9 cellular contexts compared by ENCODE assay signal in genomic region chr15:79922512-79923067, GRCh38. TPM values are rescaled to one million over a fixed set of nuclear protein-coding genes. Genes with fewer than 3 reads are reported as not detected.
DNase-seq lines count a peak whose midpoint lies in the region; ATAC-seq, FAIRE-seq and TF ChIP-seq lines count a peak whose summit lies in the region.
"Had no signal": no experiment of that assay in that cellular context is flagged by ENCODE, and none has a peak within 500 bp of the region (broad histone marks: within the 10 kb centered on the region; RNA-seq: fewer than 3 reads in every experiment).

No MANE protein-coding gene starts in this region.

- H3K4me1 ChIP-seq in PC-9 (replicated peaks; ENCODE audit: insufficient read depth) = 0 out of 2 replicates have a peak, but pooled peaks cover 8% of the 10 kb centered on the region

- ATAC-seq in HG03460 (IDR thresholded peaks at IDR 0.05; ENCODE audit: unreplicated experiment) = no peak

- H3K27me3 ChIP-seq in GM06990 (replicated peaks; ENCODE audit: control insufficient read depth, insufficient read depth, low read length) (no peaks in the 10 kb centered on the region), PC-9 (ENCODE audit: insufficient read depth, low read depth) (no peaks in the 10 kb centered on the region)

- intact Hi-C loops in PC-9 (cut with micrococcal nuclease; ENCODE audit: unreplicated experiment) = loop anchor here (1.0 to 2.0 kb wide), 3 partner anchors 25 to 230 kb away; partner anchors contain the start of genes FAH, MTHFS and ZFAND6

- TF ChIP-seq CTCF in GM06990 (IDR thresholded peaks at IDR 0.05; ENCODE audit: insufficient read depth, low read length, poor library complexity, severe bottlenecking) = no peak
- no peak for TF ChIP-seq CTCF in PC-9 (conservative IDR thresholded peaks at IDR 0.05)
- no peak for TF ChIP-seq CTCF in epithelial cell of proximal tubule (conservative IDR thresholded peaks at IDR 0.05; ENCODE audit: low read depth, low read length)
- TF ChIP-seq CTCF in progenitor cell of endocrine pancreas (IDR thresholded peaks at IDR 0.05; ENCODE audit: unreplicated experiment) = no peak

- no peaks in the 10 kb centered on the region for H3K27me3 Mint-ChIP-seq in progenitor cell of endocrine pancreas

- peak overlapping the region; percentile 99 for H3K4me3 ChIP-seq in GM06990 (replicated peaks; ENCODE audit: low read depth, low read length)
- peak overlapping the region; percentile 75 for H3K4me3 ChIP-seq in PC-9
- peak overlapping the region; percentile 80 for H3K4me3 ChIP-seq in epithelial cell of proximal tubule (ENCODE audit: low read depth, low read length)

- H3K4me1 Mint-ChIP-seq in progenitor cell of endocrine pancreas (ENCODE audit: low read depth) = peaks cover 7% of the 10 kb centered on the region

- no peaks in the 10 kb centered on the region for H3K9me2 ChIP-seq in PC-9 (ENCODE audit: insufficient read depth)

- H3K4me3 Mint-ChIP-seq in progenitor cell of endocrine pancreas (ENCODE audit: low read depth) = peak overlapping the region; percentile 95

- peaks cover 49% of the 10 kb centered on the region for H3K36me3 Mint-ChIP-seq in progenitor cell of endocrine pancreas (ENCODE audit: insufficient read depth)

- H3K79me2 ChIP-seq in PC-9 (ENCODE audit: low read depth) = peaks cover 27% of the 10 kb centered on the region

- CTCF ChIA-PET in PC-9 (lab: Charles Lee) = no interaction called here

- H2AFZ ChIP-seq in PC-9 = peak overlapping the region; percentile 91

- H3F3A ChIP-seq in PC-9 (ENCODE audit: insufficient read depth, low read depth) = peaks cover 8% of the 10 kb centered on the region

- no peaks in the 10 kb centered on the region for H4K20me1 ChIP-seq in PC-9 (ENCODE audit: insufficient read depth)

- no peak for TF ChIP-seq POLR2A in GM12892 (IDR thresholded peaks at IDR 0.05; ENCODE audit: low read depth, low read length)

- H3K36me3 ChIP-seq in GM06990 (ENCODE audit: control insufficient read depth, insufficient read depth, low read length) (peaks cover 6% of the 10 kb centered on the region), PC-9 (ENCODE audit: low read depth) (peaks cover 23% of the 10 kb centered on the region)

- peak overlapping the region; percentile 98 for H3K27ac Mint-ChIP-seq in progenitor cell of endocrine pancreas

- H3K9me3 ChIP-seq in PC-9 (ENCODE audit: insufficient read depth, low read depth) = peaks cover 21% of the 10 kb centered on the region

- H3K4me2 ChIP-seq in PC-9 = peak overlapping the region; percentile 75

- POLR2A ChIA-PET in PC-9 (lab: Charles Lee; ENCODE audit: unreplicated experiment) = interaction anchor here (0.6 to 0.8 kb wide), 3 partner anchors 27 to 111 kb away, joined by 3 to 12 read pairs (median 5); no protein-coding TSS in a partner anchor

- H3K27ac ChIP-seq in PC-9 = peak overlapping the region; percentile 67

- peaks cover 22% of the 10 kb centered on the region for H3K9me3 Mint-ChIP-seq in progenitor cell of endocrine pancreas (ENCODE audit: low read depth)

- FAIRE-seq in GM12892 (lab: Jason Lieb, UNC) = no peak

- DNase-seq in GM06990 (ENCODE audit: extremely low read depth, insufficient read length) = no peak
- DNase-seq in PC-9 = peak in 1 of 2 experiments; percentile 26
- no peak for DNase-seq in epithelial cell of proximal tubule (ENCODE audit: low read depth)
- DNase-seq in progenitor cell of endocrine pancreas (ENCODE audit: low spot score, unreplicated experiment) = no peak
- DNase-seq in kidney tubule cell (ENCODE audit: low spot score) = no peak
- no peak for DNase-seq in NCI-H2196 (lab: John Stamatoyannopoulos, UW; ENCODE audit: unreplicated experiment)
- no peak for DNase-seq in GM12892 (ENCODE audit: insufficient read length)

- BruUV-seq in PC-9 (replicated peaks; lab: Mats Ljungman, UMichigan) = no TSS peak

RNA-seq across cellular contexts. Expression of gene MTHFS, which starts 25.8 kb away (rescaled TPM):
- total RNA-seq in PC-9 (2021) = 27.1 and 33.6 TPM in 2 replicates
- total RNA-seq in epithelial cell of proximal tubule = 12.5 and 22.9 TPM in 2 replicates
- total RNA-seq in progenitor cell of endocrine pancreas = 33.3 and 33.6 TPM in 2 replicates
- 33.4 TPM for polyA plus RNA-seq in GM12892 (2012; ENCODE audit: missing spikeins)

RNA-seq across cellular contexts. Expression of gene BCL2A1, which starts 48.4 kb away (rescaled TPM):
- total RNA-seq in PC-9 (2021) = not detected in 2 replicates
- 1.2 and 3.5 TPM in 2 replicates for total RNA-seq in epithelial cell of proximal tubule
- not detected in 2 replicates for total RNA-seq in progenitor cell of endocrine pancreas
- 266 TPM for polyA plus RNA-seq in GM12892 (2012; ENCODE audit: missing spikeins)
- total RNA-seq: NCI-H460 had no signal
